Comparison of ENCODE assay signal across 15 cellular contexts in genomic region chr18:74841248-74841647, GRCh38.
"Had no signal": no experiment of that assay in that cellular context is flagged by ENCODE, and none has a peak within 500 bp of the region (broad histone marks: within the 10 kb centered on the region; RNA-seq: fewer than 3 reads in every experiment).

No MANE protein-coding gene starts in this region.

- H3K9me3 ChIP-seq: neutrophil, pancreas, thyroid gland had no signal

- H3K27me3 ChIP-seq: brain microvascular endothelial cell, neutrophil, pancreas, thyroid gland had no signal

- DNase-seq: activated CD4-positive, alpha-beta T cell treated with anti-CD3 and anti-CD28 coated beads for 4 hours; activated CD8-positive, alpha-beta T cell treated with anti-CD3 and anti-CD28 coated beads for 36 hours; activated naive CD4-positive, alpha-beta T cell treated with anti-CD3 and anti-CD28 coated beads for 36 hours; activated T-cell treated with anti-CD3 and anti-CD28 coated beads, Interleukin-2, amount 50 U/mL, for 24 hours; aorta; cortex of kidney; foreskin melanocyte; pancreas; stimulated activated CD4-positive, alpha-beta T cell treated with anti-CD3 and anti-CD28 coated beads, Interleukin-4, amount 100 ng/mL, for 4 hours; stimulated activated naive B cell treated with anti-CD40 and anti-IgM and Interleukin-4, amounts not matched to agents 10 μg/mL and 1 μg/mL and 100 μg/mL, for 72 hours; thyroid gland; WERI-Rb-1 had no signal

- H3K4me1 ChIP-seq: pancreas, thyroid gland had no signal

- H3K4me3 ChIP-seq: pancreas, thyroid gland had no signal

- ATAC-seq: sciatic nerve; stimulated activated naive B cell treated with anti-CD40 and anti-IgM and Interleukin-4, amounts not matched to agents 10 μg/mL and 1 μg/mL and 100 μg/mL, for 72 hours had no signal

- H3K27ac ChIP-seq: neutrophil, pancreas, thyroid gland, WERI-Rb-1 had no signal

- H3K36me3 ChIP-seq: brain microvascular endothelial cell, pancreas, thyroid gland, WERI-Rb-1 had no signal
